ENCODE assay signal across 20 cellular contexts in genomic region chr6:11085758-11086435, GRCh38. TPM values are rescaled to one million over a fixed set of nuclear protein-coding genes. Genes with fewer than 3 reads are reported as not detected.
DNase-seq lines count a peak whose midpoint lies in the region; ATAC-seq and TF ChIP-seq lines count a peak whose summit lies in the region.
"Had no signal": no experiment of that assay in that cellular context is flagged by ENCODE, and none has a peak within 500 bp of the region (broad histone marks: within the 10 kb centered on the region; RNA-seq: fewer than 3 reads in every experiment).

No MANE protein-coding gene starts in this region.

- H3K4me3 ChIP-seq in SK-N-SH (ENCODE audit: low read depth in 2 of 2, low read length in 1 of 2) = no peak overlapping the region
- H3K4me3 ChIP-seq in fibroblast of pulmonary artery (replicated peaks; ENCODE audit: low read depth, low read length) = no peak overlapping the region
- no peak overlapping the region for H3K4me3 ChIP-seq in smooth muscle cell
- H3K4me3 ChIP-seq: adrenal gland, left lung had no signal

- no peak overlapping the region for H3K9ac ChIP-seq in SK-N-SH
- H3K9ac ChIP-seq in smooth muscle cell (ENCODE audit: low read depth) = no peak overlapping the region

- no peaks in the 10 kb centered on the region for H3K9me3 ChIP-seq in SK-N-SH
- no peaks in the 10 kb centered on the region for H3K9me3 ChIP-seq in smooth muscle cell (replicated peaks; ENCODE audit: low read depth)
- H3K9me3 ChIP-seq: adrenal gland, left lung, neutrophil had no signal

- ATAC-seq in esophagus mucosa = no peak
- ATAC-seq: foreskin keratinocyte, left lung, PC-3 had no signal

- H3K27me3 ChIP-seq in SK-N-SH (ENCODE audit: insufficient read depth) = no peaks in the 10 kb centered on the region
- no peaks in the 10 kb centered on the region for H3K27me3 ChIP-seq in smooth muscle cell (ENCODE audit: low read depth)
- H3K27me3 ChIP-seq: adrenal gland, foreskin keratinocyte, left lung, neutrophil had no signal

- no peak for TF ChIP-seq RAD21 in SK-N-SH (IDR thresholded peaks at IDR 0.05; ENCODE audit: low read length)

- H3K27ac ChIP-seq in SK-N-SH (ENCODE audit: low read depth in 2 of 2, low read length in 1 of 2) (no peak overlapping the region), smooth muscle cell (ENCODE audit: low read depth) (peak overlapping the region; percentile 22)
- H3K27ac ChIP-seq: adrenal gland, C4-2B, foreskin keratinocyte, left lung, neutrophil had no signal

- H3K4me1 ChIP-seq in SK-N-SH (ENCODE audit: control insufficient read depth in 1 of 2, insufficient read depth in 2 of 2, low read depth in 1 of 2, low read length in 1 of 2) = no peaks in the 10 kb centered on the region; a peak in 1 of 4 replicates
- no peaks in the 10 kb centered on the region for H3K4me1 ChIP-seq in smooth muscle cell (ENCODE audit: low read depth)
- H3K4me1 ChIP-seq: adrenal gland, left lung had no signal

- H3K9me2 ChIP-seq in SK-N-SH = no peaks in the 10 kb centered on the region

- H3K36me3 ChIP-seq in SK-N-SH (replicated peaks in 1 of 2; ENCODE audit: control insufficient read depth in 1 of 2, insufficient read depth in 2 of 2, low read length in 1 of 2) (no peaks in the 10 kb centered on the region), smooth muscle cell (ENCODE audit: low read depth) (no peaks in the 10 kb centered on the region)
- H3K36me3 ChIP-seq: adrenal gland, left lung, neutrophil had no signal

- TF ChIP-seq EP300 in SK-N-SH (IDR thresholded peaks at IDR 0.05; ENCODE audit: borderline replicate concordance in 1 of 2, low read depth in 1 of 2, low read length in 1 of 2) = peak in 1 of 2 experiments; percentile 21; a peak in 1 of 4 replicates

- CTCF ChIA-PET in SK-N-SH (lab: Yijun Ruan, JAX) = no interaction called here

- DNase-seq in EL (peak; percentile 67), SK-N-SH (no peak), fibroblast of pulmonary artery (ENCODE audit: low read depth) (peak; percentile 73), smooth muscle cell (lab: John Stamatoyannopoulos, UW; ENCODE audit: unreplicated experiment) (no peak), islet precursor cell (no peak), GDM1 (lab: John Stamatoyannopoulos, UW) (no peak)
- DNase-seq: activated CD4-positive, CD25-positive, alpha-beta regulatory T cell treated with anti-CD3 and anti-CD28 coated beads, Interleukin-2, amount 50 U/mL, for 72 hours; activated effector memory CD4-positive, alpha-beta T cell treated with Interleukin-2 at 50 U/mL for 16 hours; adrenal gland; DMS153; foreskin keratinocyte; left lung; NCI-H1417 treated with DMSO at 0.1 percent for 48 hours; NCI-H2171 treated with DMSO at 0.1 percent for 48 hours; NCI-H748 treated with DMSO at 0.1 percent for 48 hours; PC-3 had no signal

- POLR2A ChIA-PET in SK-N-SH (lab: Yijun Ruan, JAX) = no interaction called here

- no peak overlapping the region for H3K4me2 ChIP-seq in SK-N-SH
- no peak overlapping the region for H3K4me2 ChIP-seq in smooth muscle cell

- TF ChIP-seq CTCF in SK-N-SH (IDR thresholded peaks at IDR 0.05) = no peak
- no peak for TF ChIP-seq CTCF in fibroblast of pulmonary artery (IDR thresholded peaks at IDR 0.05; ENCODE audit: low read length, missing control alignments)
- TF ChIP-seq CTCF in smooth muscle cell (IDR thresholded peaks at IDR 0.05; ENCODE audit: borderline replicate concordance, insufficient read depth, poor library complexity, severe bottlenecking) = no peak

- no peak overlapping the region for H2AFZ ChIP-seq in SK-N-SH (ENCODE audit: low read depth)
- no peak overlapping the region for H2AFZ ChIP-seq in smooth muscle cell (ENCODE audit: low read depth)

- 34% methylated on average over 3 of the region's 3 CpGs for WGBS in SK-N-SH (ENCODE audit: low lambda C conversion rate)
- WGBS in smooth muscle cell (ENCODE audit: low lambda C conversion rate) = 34% methylated on average over 3 of the region's 3 CpGs

- H3F3A ChIP-seq in SK-N-SH (replicated peaks; ENCODE audit: insufficient read depth) (no peaks in the 10 kb centered on the region), smooth muscle cell (ENCODE audit: low read depth) (no peaks in the 10 kb centered on the region)

- H3K79me2 ChIP-seq in SK-N-SH (ENCODE audit: insufficient read depth) (no peaks in the 10 kb centered on the region), smooth muscle cell (ENCODE audit: low read depth) (no peaks in the 10 kb centered on the region)

- H4K20me1 ChIP-seq in SK-N-SH (ENCODE audit: insufficient read depth) = no peaks in the 10 kb centered on the region
- H4K20me1 ChIP-seq in smooth muscle cell (ENCODE audit: low read depth) = no peaks in the 10 kb centered on the region

TF ChIP-seq in SK-N-SH, 30 proteins besides CTCF, POLR2A, EP300 and RAD21:
- TF ChIP-seq PBX3 (IDR thresholded peaks at IDR 0.05) (0 out of 2 replicates have a peak, but pooled peaks have one; percentile 24), TCF12 (IDR thresholded peaks at IDR 0.05) (peak; percentile 64), MXI1 (IDR thresholded peaks at IDR 0.05; ENCODE audit: low read depth, low read length) (no peak), FOSL2 (IDR thresholded peaks at IDR 0.05; ENCODE audit: borderline replicate concordance, low read depth) (no peak), TEAD4 (IDR thresholded peaks at IDR 0.05; ENCODE audit: borderline replicate concordance, insufficient read depth) (peak; percentile 66; the same call in 1 of the 2 replicates)

RNA-seq across cellular contexts. Expression of gene SMIM13, which starts 7.7 kb away (rescaled TPM):
- polyA plus RNA-seq in SK-N-SH (2012; rRNA removed) (2.1 and 2.7 TPM in 2 replicates), smooth muscle cell (9.8 and 11.6 TPM in 2 replicates)
- polyA plus RNA-seq in SK-N-SH (2012; cell fraction: cytosol; rRNA removed) = 4.1 and 5.4 TPM in 2 replicates
- polyA plus RNA-seq in SK-N-SH (2012; cell fraction: nucleus; rRNA removed) = 0.74 and 1.6 TPM in 2 replicates
- total RNA-seq in smooth muscle cell (17.7 and 23.9 TPM in 2 replicates), esophagus mucosa (5.5 TPM)

RNA-seq across cellular contexts. Expression of gene ERVFRD-1, which starts 25.6 kb away (rescaled TPM):
- polyA plus RNA-seq in SK-N-SH (2012; rRNA removed) (not detected in 2 replicates), smooth muscle cell (0.38 TPM in 1 of 2 replicates, not detected in the other)
- polyA plus RNA-seq in SK-N-SH (2012; cell fraction: cytosol; rRNA removed) = not detected in 2 replicates
- not detected in 2 replicates for polyA plus RNA-seq in SK-N-SH (2012; cell fraction: nucleus; rRNA removed)
- total RNA-seq in smooth muscle cell (0.09 TPM in 1 of 2 replicates, not detected in the other), esophagus mucosa (not detected)
- total RNA-seq: foreskin keratinocyte, PC-3, urinary bladder had no signal
- polyA plus RNA-seq: foreskin keratinocyte had no signal

RNA-seq across cellular contexts. Expression of gene ELOVL2, which starts 41.8 kb away (rescaled TPM):
- polyA plus RNA-seq in SK-N-SH (2012; rRNA removed) (0.39 and 0.49 TPM in 2 replicates), smooth muscle cell (13.4 and 15.9 TPM in 2 replicates)
- polyA plus RNA-seq in SK-N-SH (2012; cell fraction: cytosol; rRNA removed) = 0.62 and 0.75 TPM in 2 replicates
- polyA plus RNA-seq in SK-N-SH (2012; cell fraction: nucleus; rRNA removed) = 0.14 and 0.42 TPM in 2 replicates
- total RNA-seq in smooth muscle cell (28.9 and 31.4 TPM in 2 replicates), esophagus mucosa (0.04 TPM)

Comparison
In these comparisons a context has a peak if more than half of its experiments do, and no peak if none do; other contexts are left out.
1. DNase-seq: peak in EL (single experiment) and fibroblast of pulmonary artery (single experiment); none in SK-N-SH (single experiment), smooth muscle cell (single experiment), islet precursor cell (single experiment) and GDM1 (single experiment).
2. RNA of gene ELOVL2, which starts 41.8 kb away (total RNA-seq): 28.9 to 31.4 TPM in smooth muscle cell; 0.04 TPM in esophagus mucosa (single experiment); every median in the first group is over 10 times any median in the second.